Comparison of ENCODE assay signal across 8 cellular contexts in genomic region chr3:181711325-181712135, GRCh38. TPM values are rescaled to one million over a fixed set of nuclear protein-coding genes. Genes with fewer than 3 reads are reported as not detected.
A peak's percentile ranks its signal among the peaks of the same experiment; 100 is the strongest.
DNase-seq lines count a peak whose midpoint lies in the region; ATAC-seq, FAIRE-seq and TF ChIP-seq lines count a peak whose summit lies in the region.

SOX2 (plus strand) TSS chr3:181711925; CDS start chr3:181712361, 436 bp downstream.

- H3K9me3 ChIP-seq in AG04450 (ENCODE audit: control insufficient read depth, insufficient read depth, low read length) (peaks cover 11% of the 10 kb centered on the region; the same call in 1 of the 2 replicates), neutrophil (no peaks in the 10 kb centered on the region)

- H3K27ac ChIP-seq in AG04450 (ENCODE audit: low read depth, low read length) (no peak within 1 kb of the TSS), neutrophil (no peak within 1 kb of the TSS)

- intact Hi-C loops in activated CD8-positive, alpha-beta T cell treated with anti-CD3 and anti-CD28 coated beads for 36 hours (cut with micrococcal nuclease): no loop called here

- H3K27me3 ChIP-seq in AG04450 (ENCODE audit: control insufficient read depth, insufficient read depth, low read length) (peaks cover 48% of the 10 kb centered on the region), neutrophil (peaks cover 100% of the 10 kb centered on the region)

- no peak within 1 kb of the TSS for H3K4me3 Mint-ChIP-seq in activated CD8-positive, alpha-beta T cell treated with anti-CD3 and anti-CD28 coated beads for 36 hours

- peaks cover 6% of the 10 kb centered on the region for H3K9me3 Mint-ChIP-seq in activated CD8-positive, alpha-beta T cell treated with anti-CD3 and anti-CD28 coated beads for 36 hours

- POLR2A ChIA-PET in AG04450 (lab: Yijun Ruan, JAX): no interaction called here
- POLR2A ChIA-PET in activated CD8-positive, alpha-beta T cell treated with anti-CD3 and anti-CD28 coated beads for 36 hours (lab: Charles Lee): no interaction called here

- DNase-seq in AG04450 (ENCODE audit: low read depth, low spot score) (no peak), NCI-H2081 treated with DMSO at 0.1 percent for 48 hours (lab: John Stamatoyannopoulos, UW) (peak; percentile 96), frontal cortex (ENCODE audit: low spot score in 2 of 2) (peak; percentile 89 to 95), GM19238 (ENCODE audit: insufficient read length, low spot score) (no peak), NOMO-1 (lab: John Stamatoyannopoulos, UW; ENCODE audit: unreplicated experiment in 2 of 2) (no peak)
- no peak for DNase-seq in activated CD8-positive, alpha-beta T cell treated with anti-CD3 and anti-CD28 coated beads for 36 hours

- TF ChIP-seq CTCF in AG04450 (IDR thresholded peaks at IDR 0.05; ENCODE audit: low read depth, low read length) (no peak), neutrophil (IDR thresholded peaks at IDR 0.05) (no peak)
- TF ChIP-seq CTCF in activated CD8-positive, alpha-beta T cell treated with anti-CD3 and anti-CD28 coated beads for 36 hours (IDR thresholded peaks at IDR 0.05): no peak

- H3K4me1 Mint-ChIP-seq in activated CD8-positive, alpha-beta T cell treated with anti-CD3 and anti-CD28 coated beads for 36 hours (ENCODE audit: low read depth): peaks cover 5% of the 10 kb centered on the region

- H3K27ac Mint-ChIP-seq in activated CD8-positive, alpha-beta T cell treated with anti-CD3 and anti-CD28 coated beads for 36 hours: no peak within 1 kb of the TSS

- peak; percentile 49 for ATAC-seq in GM18868 (IDR thresholded peaks at IDR 0.05; ENCODE audit: unreplicated experiment)
- peak; percentile 58 for ATAC-seq in activated CD8-positive, alpha-beta T cell treated with anti-CD3 and anti-CD28 coated beads for 36 hours

- no peaks in the 10 kb centered on the region for H3K36me3 ChIP-seq in neutrophil

- CTCF ChIA-PET in AG04450 (lab: Charles Lee): interaction anchor here (0.9 to 1.3 kb wide), 3 partner anchors 10 to 974 kb away, joined by 3 to 7 read pairs (median 3); no protein-coding TSS in a partner anchor
- CTCF ChIA-PET in activated CD8-positive, alpha-beta T cell treated with anti-CD3 and anti-CD28 coated beads for 36 hours (lab: Charles Lee): interaction anchor here (1.0 to 2.5 kb wide), 3 partner anchors 9 to 972 kb away, joined by 3 to 10 read pairs (median 4); no protein-coding TSS in a partner anchor

- H3K27me3 Mint-ChIP-seq in activated CD8-positive, alpha-beta T cell treated with anti-CD3 and anti-CD28 coated beads for 36 hours: peaks cover 51% of the 10 kb centered on the region

- peak within 1 kb of the TSS; percentile 18 for H3K4me3 ChIP-seq in AG04450 (ENCODE audit: low read depth, low read length)
- H3K4me3 ChIP-seq in neutrophil (ENCODE audit: low read depth in 1 of 2, low read length in 1 of 2): peak within 1 kb of the TSS; percentile 49 to 59

- no peak for FAIRE-seq in frontal cortex (lab: Jason Lieb, UNC)

- peaks cover 3% of the 10 kb centered on the region for H3K36me3 Mint-ChIP-seq in activated CD8-positive, alpha-beta T cell treated with anti-CD3 and anti-CD28 coated beads for 36 hours (ENCODE audit: low read depth)

- peaks cover 34 to 35% of the 10 kb centered on the region in 2 experiments for H3K4me1 ChIP-seq in neutrophil (ENCODE audit: control insufficient read depth in 1 of 2, insufficient read depth in 1 of 2, low read depth in 1 of 2, low read length in 1 of 2)

RNA-seq across cellular contexts. Expression of gene SOX2, which starts in this region (rescaled TPM):
- polyA plus RNA-seq in AG04450 (2011; rRNA removed): not detected in 2 replicates
- not detected in 2 replicates for polyA minus RNA-seq in AG04450 (2011; rRNA and poly(A)+ RNA removed)
- total RNA-seq in activated CD8-positive, alpha-beta T cell treated with anti-CD3 and anti-CD28 coated beads for 36 hours: not detected
- total RNA-seq in frontal cortex: 70.1 TPM

Comparison
In these comparisons a context has a peak if more than half of its experiments do, and no peak if none do; other contexts are left out.
1. RNA of gene SOX2 (total RNA-seq): 70.1 TPM in frontal cortex (single experiment); not detected in activated CD8-positive, alpha-beta T cell treated with anti-CD3 and anti-CD28 coated beads for 36 hours; every median in the first group is over 10 times any median in the second.
2. Peak in ATAC-seq in activated CD8-positive, alpha-beta T cell treated with anti-CD3 and anti-CD28 coated beads for 36 hours; RNA of the gene not detected or under 1 TPM.
3. DNase-seq: peak in NCI-H2081 treated with DMSO at 0.1 percent for 48 hours (single experiment) and frontal cortex (2 of 2); none in AG04450 (single experiment), activated CD8-positive, alpha-beta T cell treated with anti-CD3 and anti-CD28 coated beads for 36 hours (single experiment), GM19238 (single experiment) and NOMO-1 (0 of 2).